In genomic region chr18:55587341-55588000, GRCh38 we compare ENCODE assay signal across 8 cellular contexts. TPM values are rescaled to one million over a fixed set of nuclear protein-coding genes. Genes with fewer than 3 reads are reported as not detected.
A peak's percentile ranks its signal among the peaks of the same experiment; 100 is the strongest.
DNase-seq lines count a peak whose midpoint lies in the region; ATAC-seq, FAIRE-seq and TF ChIP-seq lines count a peak whose summit lies in the region.

No MANE protein-coding gene starts in this region.

- no peak for TF ChIP-seq EP300 in K562 (IDR thresholded peaks at IDR 0.05; ENCODE audit: low read length)

- peak overlapping the region; percentile 63 for H3K4me3 ChIP-seq in K562
- H3K4me3 ChIP-seq in iPS-18c (ENCODE audit: insufficient read depth, low read depth, low read length): peak overlapping the region; percentile 56; the same call in 1 of the 2 replicates
- H3K4me3 ChIP-seq in skeletal muscle tissue (ENCODE audit: low read length in 3 of 3): peak overlapping the region; percentile 75 to 87 (median 76)

- peaks cover 44% of the 10 kb centered on the region for H3K79me2 ChIP-seq in K562 (ENCODE audit: control insufficient read depth, insufficient read depth, low read length)

- peak overlapping the region; percentile 67 for H3K27ac Mint-ChIP-seq in activated CD4-positive, alpha-beta T cell treated with anti-CD3 and anti-CD28 coated beads, Interleukin-2, amount 10 ng/mL, durations not matched to agents 24 days and 14 days

- H3K36me3 ChIP-seq in K562 (ENCODE audit: control insufficient read depth, insufficient read depth, low read length): peaks cover 4% of the 10 kb centered on the region; the same call in 1 of the 3 replicates
- H3K36me3 ChIP-seq in skeletal muscle tissue (ENCODE audit: control insufficient read depth in 3 of 3, insufficient read depth in 3 of 3, low read length in 3 of 3): peaks cover 0 to 4% (median 0%) of the 10 kb centered on the region in 3 donors

- peaks cover 21% of the 10 kb centered on the region for H3K4me1 Mint-ChIP-seq in activated CD4-positive, alpha-beta T cell treated with anti-CD3 and anti-CD28 coated beads, Interleukin-2, amount 10 ng/mL, durations not matched to agents 24 days and 14 days

- no peak for FAIRE-seq in K562 (lab: Jason Lieb, UNC)

- H4K20me1 ChIP-seq in K562 (replicated peaks; ENCODE audit: control insufficient read depth, insufficient read depth, low read length): no peaks in the 10 kb centered on the region

- in situ Hi-C loops in K562 (cut with MboI): no loop called here

- H3K9me3 Mint-ChIP-seq in activated CD4-positive, alpha-beta T cell treated with anti-CD3 and anti-CD28 coated beads, Interleukin-2, amount 10 ng/mL, durations not matched to agents 24 days and 14 days: peaks cover 5% of the 10 kb centered on the region

- no peak for TF ChIP-seq CTCF in K562 (IDR thresholded peaks at IDR 0.05 in 2 of 3, conservative IDR thresholded peaks at IDR 0.05 in 1 of 3; ENCODE audit: insufficient read depth in 2 of 3, low read depth in 1 of 3, low read length in 3 of 3)

- ATAC-seq in K562 (no peak), HG02763 (IDR thresholded peaks at IDR 0.05; ENCODE audit: unreplicated experiment) (no peak)

- peak overlapping the region; percentile 86 for H3K4me3 Mint-ChIP-seq in activated CD4-positive, alpha-beta T cell treated with anti-CD3 and anti-CD28 coated beads, Interleukin-2, amount 10 ng/mL, durations not matched to agents 24 days and 14 days

- no peak for DNase-seq in activated CD4-positive, alpha-beta T cell treated with anti-CD3 and anti-CD28 coated beads, Interleukin-2, amount 10 ng/mL, durations not matched to agents 24 days and 14 days
- DNase-seq in activated CD4-positive, alpha-beta T cell treated with anti-CD3 and anti-CD28 coated beads for 1 hour: no peak
- DNase-seq in NCI-H526 (lab: John Stamatoyannopoulos, UW) (peak; percentile 44 to 83), K562 (ENCODE audit: extremely low read depth in 1 of 4, low spot score in 3 of 4) (peak; percentile 25 to 51 (median 44))
- DNase-seq in activated CD8-positive, alpha-beta memory T cell treated with anti-CD3 and anti-CD28 coated beads, Interleukin-2, amount 50 U/mL, for 4 hours: no peak

- H3K9ac ChIP-seq in K562 (ENCODE audit: insufficient read depth in 1 of 2, low read depth in 2 of 2, low read length in 2 of 2) (peak overlapping the region; percentile 44 to 63; a peak in 3 of 4 replicates), skeletal muscle tissue (ENCODE audit: low read depth in 1 of 3, low read length in 3 of 3) (peak overlapping the region; percentile 52 to 60 (median 56))

- no peaks in the 10 kb centered on the region for H3K9me3 ChIP-seq in K562 (replicated peaks; ENCODE audit: control insufficient read depth, insufficient read depth, low read depth, low read length)
- H3K9me3 ChIP-seq in iPS-18c (ENCODE audit: control insufficient read depth, insufficient read depth, low read length): peaks cover 2% of the 10 kb centered on the region
- no peaks in the 10 kb centered on the region for H3K9me3 ChIP-seq in skeletal muscle tissue (ENCODE audit: control insufficient read depth in 3 of 3, low read length in 3 of 3)

- CTCF ChIA-PET in K562 (lab: Yijun Ruan, JAX; ENCODE audit: low intra/inter-chr PET ratio): interaction anchor here (0.6 kb wide), 1 partner anchor 103 kb away, joined by 3 read pairs; no protein-coding TSS in a partner anchor

- H2AFZ ChIP-seq in K562 (ENCODE audit: low read depth, low read length): peak overlapping the region; percentile 19; the same call in 1 of the 2 replicates

- peak overlapping the region; percentile 86; the same call in 1 of the 2 replicates for H3K4me2 ChIP-seq in K562 (ENCODE audit: insufficient read depth, low read length)

- no peak for TF ChIP-seq RAD21 in K562 (CRISPR knock-in tag; conservative IDR thresholded peaks at IDR 0.05 in 1 of 2, IDR thresholded peaks at IDR 0.05 in 1 of 2)

- no TSS peak for BruUV-seq in K562 (replicated peaks; lab: Mats Ljungman, UMichigan)

- H3K4me1 ChIP-seq in K562 (replicated peaks in 1 of 2; ENCODE audit: control insufficient read depth in 2 of 2, insufficient read depth in 2 of 2, low read length in 2 of 2) (peaks cover 6 to 22% of the 10 kb centered on the region in 2 experiments), skeletal muscle tissue (ENCODE audit: control insufficient read depth in 3 of 3, insufficient read depth in 3 of 3, low read length in 3 of 3) (peaks cover 8 to 23% (median 17%) of the 10 kb centered on the region in 3 donors)

- TF ChIP-seq POLR2A in K562 (conservative IDR thresholded peaks at IDR 0.05): no peak

- H3K9me1 ChIP-seq in K562 (ENCODE audit: control insufficient read depth, insufficient read depth, low read length): no peaks in the 10 kb centered on the region

- H3K27me3 ChIP-seq in K562 (ENCODE audit: control insufficient read depth in 2 of 2, insufficient read depth in 2 of 2, low read length in 2 of 2) (no peaks in the 10 kb centered on the region), skeletal muscle tissue (ENCODE audit: control insufficient read depth in 3 of 3, insufficient read depth in 3 of 3, low read length in 3 of 3) (no peaks in the 10 kb centered on the region)

- intact Hi-C loops in activated CD4-positive, alpha-beta T cell treated with anti-CD3 and anti-CD28 coated beads, Interleukin-2, amount 10 ng/mL, durations not matched to agents 24 days and 14 days (cut with micrococcal nuclease): loop anchor here (5.0 kb wide), 4 partner anchors 100 to 1850 kb away; partner anchors contain the start of genes ONECUT2 and WDR7
- intact Hi-C loops in K562 (cut with micrococcal nuclease): loop anchor here (5.0 kb wide), 1 partner anchor 65 kb away; no protein-coding TSS in a partner anchor

- H3K27ac ChIP-seq in K562 (ENCODE audit: extremely low read depth, low read depth, low read length) (peak overlapping the region; percentile 75; the same call in 1 of the 3 replicates), skeletal muscle tissue (ENCODE audit: low read depth, low read length) (peak overlapping the region; percentile 83)

- POLR2A ChIA-PET in K562 (lab: Yijun Ruan, JAX): interaction anchor here (1.5 kb wide), 1 partner anchor 11 kb away, joined by 4 read pairs; no protein-coding TSS in a partner anchor

- 0% methylated on average over 5 of the region's 44 CpGs for WGBS in K562 (ENCODE audit: insufficient coverage, low coverage, missing lambda C conversion rate)

- no peaks in the 10 kb centered on the region for H3K36me3 Mint-ChIP-seq in activated CD4-positive, alpha-beta T cell treated with anti-CD3 and anti-CD28 coated beads, Interleukin-2, amount 10 ng/mL, durations not matched to agents 24 days and 14 days (ENCODE audit: low read depth)

- peaks cover 31% of the 10 kb centered on the region for H3K27me3 Mint-ChIP-seq in activated CD4-positive, alpha-beta T cell treated with anti-CD3 and anti-CD28 coated beads, Interleukin-2, amount 10 ng/mL, durations not matched to agents 24 days and 14 days

TF ChIP-seq in K562, 482 proteins besides CTCF, POLR2A, EP300 and RAD21 (continues in another document):
- TF ChIP-seq NR4A1 (CRISPR knock-in tag; IDR thresholded peaks at IDR 0.05) (no peak), NR4A1 (tag; IDR thresholded peaks at IDR 0.05) (no peak), ZNF79 (CRISPR knock-in tag; IDR thresholded peaks at IDR 0.05; ENCODE audit: low read depth) (no peak), SNIP1 (IDR thresholded peaks at IDR 0.05; ENCODE audit: low read depth) (no peak), NBN (IDR thresholded peaks at IDR 0.05; ENCODE audit: low read depth) (no peak), RBM22 (IDR thresholded peaks at IDR 0.05; ENCODE audit: low read depth, low read length, poor library complexity, severe bottlenecking) (no peak), ELF2 (CRISPR knock-in tag; IDR thresholded peaks at IDR 0.05) (no peak), ZNF146 (CRISPR knock-in tag; IDR thresholded peaks at IDR 0.05; ENCODE audit: unreplicated experiment) (no peak)

RNA-seq across cellular contexts. Expression of gene TCF4, which starts 0.5 kb away (rescaled TPM):
- 1.6 and 2.6 TPM in 2 replicates for total RNA-seq in activated CD4-positive, alpha-beta T cell treated with anti-CD3 and anti-CD28 coated beads, Interleukin-2, amount 10 ng/mL, durations not matched to agents 24 days and 14 days
- total RNA-seq in K562 (2011; cell fraction: chromatin; rRNA removed; ENCODE audit: low replicate concordance): 45.5 and 85.0 TPM in 2 replicates
- 14.8 and 17.6 TPM in 2 replicates for total RNA-seq in K562 (2011; cell fraction: nucleolus; rRNA removed)
- total RNA-seq in K562 (2011; cell fraction: nucleoplasm; rRNA removed): 40.0 and 62.5 TPM in 2 replicates
- total RNA-seq in K562 (2014; rRNA removed): 10.7 and 14.3 TPM in 2 replicates
- 19.4 and 21.8 TPM in 2 replicates for total RNA-seq in K562 (2014; rRNA removed; fragmentation: Illumina TruSeq; extraction: Trizol)
- total RNA-seq in K562 (2015; rRNA removed; fragmentation: Illumina TruSeq; extraction: Trizol): 17.8 and 18.2 TPM in 2 replicates
- total RNA-seq in K562 (2021): 22.9 and 24.7 TPM in 2 replicates
- polyA plus RNA-seq in K562 (2011; rRNA removed): 19.2 and 19.4 TPM in 2 replicates
- polyA plus RNA-seq in K562 (2011; cell fraction: cytosol; rRNA removed): 12.0 and 16.7 TPM in 2 replicates
- polyA plus RNA-seq in K562 (2011; cell fraction: nucleus; rRNA removed): 25.4 and 32.0 TPM in 2 replicates
- 10.3 and 11.8 TPM in 2 replicates for polyA plus RNA-seq in K562 (2012)
- polyA plus RNA-seq in K562 (2014; fragmentation: Illumina TruSeq; extraction: Trizol): 10.8 and 15.2 TPM in 2 replicates
- polyA plus RNA-seq in K562 (2014; fragmentation: Nextera tagmentation; extraction: Ambion mirVana): 10 to 100 TPM in 1 of 2 experiments, 1 to 10 TPM in 1; 4.8 to 10.0 TPM
- 8.4 and 8.6 TPM in 2 replicates for polyA plus RNA-seq in K562 (2014; rRNA removed)
- 53.3 and 60.8 TPM in 2 replicates for polyA minus RNA-seq in K562 (2011; rRNA and poly(A)+ RNA removed)
- polyA minus RNA-seq in K562 (2011; cell fraction: cytosol; rRNA and poly(A)+ RNA removed): 13.0 and 18.2 TPM in 2 replicates
- polyA minus RNA-seq in K562 (2011; cell fraction: nucleus; rRNA and poly(A)+ RNA removed): 39.3 and 82.2 TPM in 2 replicates
- total RNA-seq in skeletal muscle tissue: 205 TPM

Comparison
In these comparisons a context has a peak if more than half of its experiments do, and no peak if none do; other contexts are left out.
1. DNase-seq: peak in NCI-H526 (2 of 2) and K562 (4 of 4); none in activated CD4-positive, alpha-beta T cell treated with anti-CD3 and anti-CD28 coated beads, Interleukin-2, amount 10 ng/mL, durations not matched to agents 24 days and 14 days (single experiment), activated CD4-positive, alpha-beta T cell treated with anti-CD3 and anti-CD28 coated beads for 1 hour (single experiment) and activated CD8-positive, alpha-beta memory T cell treated with anti-CD3 and anti-CD28 coated beads, Interleukin-2, amount 50 U/mL, for 4 hours (single experiment).
2. Peak in every context shown above with its lines, with median percentiles within 50 percentile points of each other: H3K4me3 ChIP-seq.